ENCODE assay signal across 8 cellular contexts in the genomic region with DNA sequence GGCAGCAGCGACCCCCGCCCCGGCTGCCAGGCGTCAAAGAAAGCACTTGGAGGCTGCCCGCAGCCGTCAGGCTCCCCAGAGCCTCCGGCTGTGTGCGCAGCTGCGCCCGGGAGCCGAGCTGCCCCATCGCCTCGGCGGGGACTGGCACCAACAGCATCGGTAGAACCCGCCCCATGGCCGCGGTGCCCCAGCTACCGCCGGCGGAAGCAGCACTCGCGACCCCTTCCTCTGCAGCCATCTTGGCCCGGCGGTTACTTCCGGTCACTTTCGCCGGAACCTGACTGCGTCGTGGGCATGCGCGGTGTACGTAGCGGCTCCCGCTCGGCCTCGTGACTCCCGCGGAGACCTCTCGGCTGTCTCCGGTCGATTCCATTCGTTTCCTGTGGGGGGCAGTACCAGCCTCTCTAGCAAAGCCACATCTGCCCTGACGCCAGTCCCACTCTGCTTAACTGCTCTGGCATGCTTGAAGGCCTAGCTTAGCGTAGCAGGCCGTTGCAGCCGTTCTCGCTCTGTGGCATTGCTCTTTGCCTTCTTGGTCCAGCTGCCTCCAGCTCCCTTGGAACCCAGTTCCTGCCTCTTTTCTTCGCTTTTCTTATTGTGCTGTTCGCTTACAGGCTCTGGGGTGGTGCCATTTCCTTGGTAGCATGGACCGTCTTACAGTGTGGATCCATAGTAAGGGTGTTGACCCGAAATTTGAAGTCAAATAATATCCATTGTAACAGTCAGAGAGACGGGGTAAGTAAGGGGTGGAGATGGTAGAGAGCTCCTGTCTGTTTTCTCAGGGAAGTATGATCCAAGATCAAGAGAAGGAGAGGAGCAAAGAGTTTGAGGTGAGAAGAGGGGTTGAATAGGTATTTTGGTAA. TPM values are rescaled to one million over a fixed set of nuclear protein-coding genes. Genes with fewer than 3 reads are reported as not detected.
DNase-seq lines count a peak whose midpoint lies in the region; ATAC-seq and TF ChIP-seq lines count a peak whose summit lies in the region.

A gene with protein sequence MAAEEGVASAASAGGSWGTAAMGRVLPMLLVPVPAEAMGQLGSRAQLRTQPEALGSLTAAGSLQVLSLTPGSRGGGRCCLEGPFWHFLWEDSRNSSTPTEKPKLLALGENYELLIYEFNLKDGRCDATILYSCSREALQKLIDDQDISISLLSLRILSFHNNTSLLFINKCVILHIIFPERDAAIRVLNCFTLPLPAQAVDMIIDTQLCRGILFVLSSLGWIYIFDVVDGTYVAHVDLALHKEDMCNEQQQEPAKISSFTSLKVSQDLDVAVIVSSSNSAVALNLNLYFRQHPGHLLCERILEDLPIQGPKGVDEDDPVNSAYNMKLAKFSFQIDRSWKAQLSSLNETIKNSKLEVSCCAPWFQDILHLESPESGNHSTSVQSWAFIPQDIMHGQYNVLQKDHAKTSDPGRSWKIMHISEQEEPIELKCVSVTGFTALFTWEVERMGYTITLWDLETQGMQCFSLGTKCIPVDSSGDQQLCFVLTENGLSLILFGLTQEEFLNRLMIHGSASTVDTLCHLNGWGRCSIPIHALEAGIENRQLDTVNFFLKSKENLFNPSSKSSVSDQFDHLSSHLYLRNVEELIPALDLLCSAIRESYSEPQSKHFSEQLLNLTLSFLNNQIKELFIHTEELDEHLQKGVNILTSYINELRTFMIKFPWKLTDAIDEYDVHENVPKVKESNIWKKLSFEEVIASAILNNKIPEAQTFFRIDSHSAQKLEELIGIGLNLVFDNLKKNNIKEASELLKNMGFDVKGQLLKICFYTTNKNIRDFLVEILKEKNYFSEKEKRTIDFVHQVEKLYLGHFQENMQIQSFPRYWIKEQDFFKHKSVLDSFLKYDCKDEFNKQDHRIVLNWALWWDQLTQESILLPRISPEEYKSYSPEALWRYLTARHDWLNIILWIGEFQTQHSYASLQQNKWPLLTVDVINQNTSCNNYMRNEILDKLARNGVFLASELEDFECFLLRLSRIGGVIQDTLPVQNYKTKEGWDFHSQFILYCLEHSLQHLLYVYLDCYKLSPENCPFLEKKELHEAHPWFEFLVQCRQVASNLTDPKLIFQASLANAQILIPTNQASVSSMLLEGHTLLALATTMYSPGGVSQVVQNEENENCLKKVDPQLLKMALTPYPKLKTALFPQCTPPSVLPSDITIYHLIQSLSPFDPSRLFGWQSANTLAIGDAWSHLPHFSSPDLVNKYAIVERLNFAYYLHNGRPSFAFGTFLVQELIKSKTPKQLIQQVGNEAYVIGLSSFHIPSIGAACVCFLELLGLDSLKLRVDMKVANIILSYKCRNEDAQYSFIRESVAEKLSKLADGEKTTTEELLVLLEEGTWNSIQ (N-terminal part only) (minus strand): TSS at position 253 of the 863 bp plus-strand sequence. CDS start 15 bp downstream, at position 238.

- ATAC-seq in gastroesophageal sphincter = peak; percentile 97

- TF ChIP-seq EP300 in gastroesophageal sphincter (IDR thresholded peaks at IDR 0.05) = no peak
- no peak for TF ChIP-seq EP300 in suprapubic skin (IDR thresholded peaks at IDR 0.05)

- H3K9me3 Mint-ChIP-seq in activated naive CD4-positive, alpha-beta T cell treated with anti-CD3 and anti-CD28 coated beads, Interleukin-2, amount 10 ng/mL, durations not matched to agents 7 days and 5 days = no peaks in the 10 kb centered on the region

- peaks cover 20% of the 10 kb centered on the region for H3K36me3 Mint-ChIP-seq in activated naive CD4-positive, alpha-beta T cell treated with anti-CD3 and anti-CD28 coated beads, Interleukin-2, amount 10 ng/mL, durations not matched to agents 7 days and 5 days

- H3K27ac ChIP-seq in gastroesophageal sphincter (peak within 1 kb of the TSS; percentile 86 to 99 (median 96)), suprapubic skin (peak within 1 kb of the TSS; percentile 94)

- no peaks in the 10 kb centered on the region for H3K27me3 ChIP-seq in gastroesophageal sphincter
- H3K27me3 ChIP-seq in suprapubic skin = no peaks in the 10 kb centered on the region

- H3K9me3 ChIP-seq in gastroesophageal sphincter (no peaks in the 10 kb centered on the region), suprapubic skin (no peaks in the 10 kb centered on the region)

- H3K36me3 ChIP-seq in gastroesophageal sphincter (peaks cover 0 to 16% of the 10 kb centered on the region in 2 donors), suprapubic skin (peaks cover 13% of the 10 kb centered on the region)

- CTCF ChIA-PET in HEK293T (lab: Yijun Ruan, JAX) = interaction anchor here (0.5 to 1.6 kb wide), 9 partner anchors 18 to 190 kb away, joined by 3 to 7 read pairs (median 4); a partner anchor contains a TSS
- CTCF ChIA-PET in activated naive CD4-positive, alpha-beta T cell treated with anti-CD3 and anti-CD28 coated beads, Interleukin-2, amount 10 ng/mL, durations not matched to agents 7 days and 5 days (lab: Charles Lee) = interaction anchor here (0.6 to 6.9 kb wide), 14 partner anchors 14 to 374 kb away, joined by 3 to 168 read pairs (median 8); a partner anchor contains a TSS

- H3K4me1 ChIP-seq in gastroesophageal sphincter = peaks cover 5 to 26% (median 8%) of the 10 kb centered on the region in 3 donors
- peaks cover 31% of the 10 kb centered on the region for H3K4me1 ChIP-seq in suprapubic skin

- H3K4me1 Mint-ChIP-seq in activated naive CD4-positive, alpha-beta T cell treated with anti-CD3 and anti-CD28 coated beads, Interleukin-2, amount 10 ng/mL, durations not matched to agents 7 days and 5 days = peaks cover 58% of the 10 kb centered on the region

- H3K4me3 ChIP-seq in gastroesophageal sphincter (peak within 1 kb of the TSS; percentile 73 to 99), suprapubic skin (peak within 1 kb of the TSS; percentile 82)

- TF ChIP-seq POLR2A in gastroesophageal sphincter (IDR thresholded peaks at IDR 0.05) (peak; percentile 94 to 95), suprapubic skin (IDR thresholded peaks at IDR 0.05) (peak; percentile 80 to 93)

- DNase-seq in GM04504 (ENCODE audit: low read depth) = peak; percentile 93
- DNase-seq in HEK293T (ENCODE audit: extremely low spot score) = peak; percentile 93
- DNase-seq in MV-4-11 (lab: John Stamatoyannopoulos, UW) = peak; percentile 98
- DNase-seq in SK-N-DZ (ENCODE audit: low spot score) = peak; percentile 98
- DNase-seq in activated naive CD4-positive, alpha-beta T cell treated with anti-CD3 and anti-CD28 coated beads, Interleukin-2, amount 10 ng/mL, durations not matched to agents 7 days and 5 days = peak; percentile 98
- DNase-seq in non-pigmented ciliary epithelial cell (ENCODE audit: low read depth) = peak; percentile 88
- peak; percentile 98 to 99 for DNase-seq in suprapubic skin (ENCODE audit: low spot score in 2 of 2)

- no peaks in the 10 kb centered on the region for H3K27me3 Mint-ChIP-seq in activated naive CD4-positive, alpha-beta T cell treated with anti-CD3 and anti-CD28 coated beads, Interleukin-2, amount 10 ng/mL, durations not matched to agents 7 days and 5 days

- WGBS in gastroesophageal sphincter (ENCODE audit: low coverage in 1 of 2), 2 donors = 37 to 49% methylated on average over 5 to 9 of the region's 53 CpGs
- WGBS in suprapubic skin = 9% methylated on average over 44 of the region's 53 CpGs

- H3K27ac Mint-ChIP-seq in activated naive CD4-positive, alpha-beta T cell treated with anti-CD3 and anti-CD28 coated beads, Interleukin-2, amount 10 ng/mL, durations not matched to agents 7 days and 5 days = peak within 1 kb of the TSS; percentile 100

- peak within 1 kb of the TSS; percentile 98 for H3K4me3 Mint-ChIP-seq in activated naive CD4-positive, alpha-beta T cell treated with anti-CD3 and anti-CD28 coated beads, Interleukin-2, amount 10 ng/mL, durations not matched to agents 7 days and 5 days

- POLR2A ChIA-PET in HEK293T (lab: Yijun Ruan, JAX) = interaction anchor here (0.7 to 4.2 kb wide), 15 partner anchors 15 to 276 kb away, joined by 3 to 40 read pairs (median 3); a partner anchor contains a TSS

- TF ChIP-seq CTCF in gastroesophageal sphincter (IDR thresholded peaks at IDR 0.05) (peak; percentile 86 to 97 (median 96)), suprapubic skin (IDR thresholded peaks at IDR 0.05) (peak; percentile 91 to 97)

TF ChIP-seq in HEK293T, 16 proteins besides CTCF, POLR2A, EP300 and RAD21:
- TF ChIP-seq NFRKB (IDR thresholded peaks at IDR 0.05) (no peak), L3MBTL2 (conservative IDR thresholded peaks at IDR 0.05) (peak; percentile 96), ELF4 (IDR thresholded peaks at IDR 0.05) (peak; percentile 56; the same call in 1 of the 2 replicates)

RNA-seq across cellular contexts. Expression of the gene that starts here (rescaled TPM):
- 32.6 and 33.8 TPM in 2 replicates for polyA plus RNA-seq in SK-N-DZ (2014; cell fraction: cytosol; rRNA removed)
- 39.2 and 46.0 TPM in 2 replicates for polyA plus RNA-seq in SK-N-DZ (2014; cell fraction: nucleus; rRNA removed)
- total RNA-seq in gastroesophageal sphincter (10 to 100 TPM; 45.2 to 82.8 (median 55.5) TPM), suprapubic skin (100 to 1,000 TPM in 1 of 4 donors, 10 to 100 TPM in 3; 65.1 to 195 (median 87.6) TPM)

Comparison
In these comparisons a context has a peak if more than half of its experiments do, and no peak if none do; other contexts are left out.
1. Peak in every context shown above with its lines: DNase-seq, ATAC-seq, H3K4me3 ChIP-seq and H3K27ac ChIP-seq.